Comparison of ENCODE assay signal across 22 cellular contexts in the genomic region with DNA sequence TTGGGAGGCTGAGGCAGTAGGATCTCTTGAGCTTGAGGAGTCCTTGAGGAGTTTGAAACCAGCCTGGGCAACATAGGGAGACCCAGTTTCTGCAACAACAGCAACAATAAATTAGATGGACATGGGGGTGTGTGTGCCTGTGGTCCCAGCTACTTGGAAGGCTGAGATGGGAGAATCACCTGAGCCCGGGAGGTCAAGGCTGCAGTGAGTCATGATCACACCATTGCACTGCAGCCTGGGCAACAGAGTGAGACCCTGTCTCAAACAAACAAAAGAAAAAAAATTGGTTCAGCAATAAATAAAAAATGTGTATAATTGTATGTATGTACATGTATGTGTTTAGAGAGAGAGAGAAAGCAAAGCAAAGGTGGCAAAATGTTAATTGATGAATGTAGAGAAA.
DNase-seq lines count a peak whose midpoint lies in the region; ATAC-seq, FAIRE-seq and TF ChIP-seq lines count a peak whose summit lies in the region.
"Had no signal": no experiment of that assay in that cellular context is flagged by ENCODE, and none has a peak within 500 bp of the region (broad histone marks: within the 10 kb centered on the region; RNA-seq: fewer than 3 reads in every experiment).

No MANE protein-coding gene starts in this region.

- TF ChIP-seq EP300 in A549 (IDR thresholded peaks at IDR 0.05) = no peak

- ATAC-seq in A549 (no peak), WTC11 (no peak)
- ATAC-seq: GM12878, GM23338, HCT116 had no signal

- TF ChIP-seq CTCF in A549 (IDR thresholded peaks at IDR 0.05) (no peak), HEK293 (tag by site-specific recombination; IDR thresholded peaks at IDR 0.05) (no peak), WTC11 (IDR thresholded peaks at IDR 0.05) (no peak), osteocyte (IDR thresholded peaks at IDR 0.05) (no peak)

- no peak for DNase-seq in A549 (ENCODE audit: low read depth in 1 of 2, low spot score in 1 of 2)
- no peak for DNase-seq in WTC11 (ENCODE audit: low spot score)
- no peak for DNase-seq in osteocyte (ENCODE audit: extremely low spot score, unreplicated experiment)
- DNase-seq in activated CD4-positive, alpha-beta T cell treated with anti-CD3 and anti-CD28 coated beads for 4 hours = no peak
- no peak for DNase-seq in AG20443 (ENCODE audit: low spot score)
- DNase-seq: AML-193; BE2C; CD4-positive, alpha-beta T cell; CD8-positive, alpha-beta memory T cell; DMS 273 treated with DMSO at 0.1 percent for 48 hours; DMS79; EL; GDM1; H9; HFFc6 had no signal

- H3K36me3 ChIP-seq in HEK293 (ENCODE audit: control insufficient read depth in 2 of 2, insufficient read depth in 1 of 2, low read length in 2 of 2) = peaks cover 7 to 10% of the 10 kb centered on the region in 2 experiments
- H3K36me3 ChIP-seq: BE2C had no signal

- peaks cover 4% of the 10 kb centered on the region for H3K9me3 ChIP-seq in A549
- H3K9me3 ChIP-seq in HEK293 (ENCODE audit: control insufficient read depth, insufficient read depth, low read depth, low read length) = no peaks in the 10 kb centered on the region
- H3K9me3 ChIP-seq: BE2C had no signal

- H3K9me3 Mint-ChIP-seq in WTC11 = peaks cover 12% of the 10 kb centered on the region
- peaks cover 9% of the 10 kb centered on the region for H3K9me3 Mint-ChIP-seq in osteocyte (ENCODE audit: unreplicated experiment)

- no peak for TF ChIP-seq POLR2A in A549 (IDR thresholded peaks at IDR 0.05; ENCODE audit: low read length)

- CTCF ChIA-PET in A549 (lab: Yijun Ruan, JAX) (interaction anchor here (0.8 to 1.7 kb wide), 6 partner anchors 10 to 466 kb away, joined by 3 to 6 read pairs (median 3); no protein-coding TSS in a partner anchor), HEK293 (lab: Yijun Ruan, JAX) (interaction anchor here (0.6 kb wide), 1 partner anchor 276 kb away, joined by 3 read pairs; no protein-coding TSS in a partner anchor), WTC11 (lab: Charles Lee) (interaction anchor here (2.1 kb wide), 1 partner anchor 104 kb away, joined by 7 read pairs; no protein-coding TSS in a partner anchor)

- H3K27ac ChIP-seq in A549 = peak overlapping the region; percentile 0 to 61; a peak in 3 of 6 replicates
- no peak overlapping the region for H3K27ac ChIP-seq in HEK293 (ENCODE audit: extremely low read depth, low read depth, low read length)
- H3K27ac ChIP-seq: BLaER1 treated with 17β-estradiol and CSF1 and Interleukin-3, amounts not matched to agents 10 nM and 100 nM had no signal

- H3K4me1 Mint-ChIP-seq in WTC11 = 0 out of 2 replicates have a peak, but pooled peaks cover 2% of the 10 kb centered on the region
- H3K4me1 Mint-ChIP-seq in osteocyte (ENCODE audit: unreplicated experiment) = no peaks in the 10 kb centered on the region
- H3K4me1 Mint-ChIP-seq: GM23338 had no signal

- peaks cover 32% of the 10 kb centered on the region for H3K4me1 ChIP-seq in A549
- H3K4me1 ChIP-seq in HEK293 (ENCODE audit: control insufficient read depth, insufficient read depth, low read length) = no peaks in the 10 kb centered on the region
- H3K4me1 ChIP-seq: BE2C had no signal

- H3K27me3 Mint-ChIP-seq in WTC11 (ENCODE audit: low read depth) (no peaks in the 10 kb centered on the region), osteocyte (ENCODE audit: unreplicated experiment) (no peaks in the 10 kb centered on the region)
- H3K27me3 Mint-ChIP-seq: CD4-positive, alpha-beta T cell had no signal

- no peak for TF ChIP-seq RAD21 in A549 (conservative IDR thresholded peaks at IDR 0.05 in 1 of 2, IDR thresholded peaks at IDR 0.05 in 1 of 2)

- H3K27ac Mint-ChIP-seq in WTC11 (no peak overlapping the region), osteocyte (ENCODE audit: unreplicated experiment) (peak overlapping the region; percentile 14)
- H3K27ac Mint-ChIP-seq: CD4-positive, alpha-beta T cell; GM23338; H9; HFFc6 had no signal

- 57% methylated on average over 1 of the region's 1 CpG for WGBS in A549 (ENCODE audit: missing lambda C conversion rate)

- no peak overlapping the region for H3K4me3 Mint-ChIP-seq in WTC11
- H3K4me3 Mint-ChIP-seq in osteocyte (ENCODE audit: unreplicated experiment) = no peak overlapping the region
- H3K4me3 Mint-ChIP-seq: CD14-positive monocyte; CD4-positive, alpha-beta T cell; CD8-positive, alpha-beta memory T cell; GM23338; H9; HFFc6 had no signal

- peak overlapping the region; percentile 44 for H3K4me2 ChIP-seq in A549
- H3K4me2 ChIP-seq: BLaER1 treated with 17β-estradiol and CSF1 and Interleukin-3, amounts not matched to agents 10 nM and 100 nM; GM23338 had no signal

- H3K36me3 Mint-ChIP-seq in WTC11 (peaks cover 4% of the 10 kb centered on the region; the same call in 1 of the 2 replicates), osteocyte (ENCODE audit: unreplicated experiment) (peaks cover 18% of the 10 kb centered on the region)

- no peak overlapping the region for H3K4me3 ChIP-seq in A549
- H3K4me3 ChIP-seq in HEK293 (ENCODE audit: low read depth, low read length) = no peak overlapping the region
- H3K4me3 ChIP-seq: BLaER1 treated with 17β-estradiol and CSF1 and Interleukin-3, amounts not matched to agents 10 nM and 100 nM; GM12878; GM23338 had no signal

- no peak for FAIRE-seq in A549 (lab: Jason Lieb, UNC)
- FAIRE-seq: D721Med, GM12878 had no signal

- POLR2A ChIA-PET in A549 (lab: Yijun Ruan, JAX) = no interaction called here
- POLR2A ChIA-PET in HEK293 (lab: Yijun Ruan, JAX) = no interaction called here
- POLR2A ChIA-PET in WTC11 (lab: Charles Lee) = no interaction called here

TF ChIP-seq in A549, 52 proteins besides CTCF, POLR2A, EP300 and RAD21 (continues in another document):
- TF ChIP-seq SMC3 (IDR thresholded peaks at IDR 0.05) (no peak), POLR2AphosphoS2 (conservative IDR thresholded peaks at IDR 0.05; ENCODE audit: low read length) (no peak), EHMT2 (IDR thresholded peaks at IDR 0.05; ENCODE audit: low read depth) (no peak), ATOH8 (CRISPR knock-in tag; IDR thresholded peaks at IDR 0.05; ENCODE audit: low read depth) (no peak), PHF8 (IDR thresholded peaks at IDR 0.05; ENCODE audit: borderline replicate concordance, low read depth) (no peak), NFE2L2 (conservative IDR thresholded peaks at IDR 0.05; ENCODE audit: low read length) (no peak), HOXB5 (CRISPR knock-in tag; IDR thresholded peaks at IDR 0.05) (no peak), RNF2 (IDR thresholded peaks at IDR 0.05; ENCODE audit: borderline replicate concordance, low read depth) (no peak), HOXB13 (CRISPR knock-in tag; IDR thresholded peaks at IDR 0.05; ENCODE audit: low read depth) (no peak), CBX2 (IDR thresholded peaks at IDR 0.05; ENCODE audit: borderline replicate concordance, low read depth) (no peak), TP53 (CRISPR knock-in tag; IDR thresholded peaks at IDR 0.05) (no peak)

TF ChIP-seq in HEK293, 187 proteins besides CTCF, POLR2A, EP300 and RAD21:
- TF ChIP-seq ZNF621 (tag by site-specific recombination; IDR thresholded peaks at IDR 0.05) (no peak), ZNF121 (tag by site-specific recombination; IDR thresholded peaks at IDR 0.05) (peak; percentile 65), SP3 (tag by site-specific recombination; IDR thresholded peaks at IDR 0.05) (no peak)

TF ChIP-seq in WTC11, 78 proteins besides CTCF, POLR2A, EP300 and RAD21:
- TF ChIP-seq ZNF121 (CRISPR knock-in tag; IDR thresholded peaks at IDR 0.05) (peak; percentile 72), ATF1 (CRISPR knock-in tag; IDR thresholded peaks at IDR 0.05) (no peak)
